ENCODE assay signal across 18 cellular contexts in genomic region chr11:6647836-6648235, GRCh38. TPM values are rescaled to one million over a fixed set of nuclear protein-coding genes. Genes with fewer than 3 reads are reported as not detected.
DNase-seq lines count a peak whose midpoint lies in the region; ATAC-seq and TF ChIP-seq lines count a peak whose summit lies in the region.
"Had no signal": no experiment of that assay in that cellular context is flagged by ENCODE, and none has a peak within 500 bp of the region (broad histone marks: within the 10 kb centered on the region; RNA-seq: fewer than 3 reads in every experiment).

No MANE protein-coding gene starts in this region.

- H3K9ac ChIP-seq in SK-N-SH (no peak overlapping the region), mucosa of rectum (ENCODE audit: low read depth in 1 of 2, low read length in 2 of 2) (no peak overlapping the region)

- TF ChIP-seq CTCF in SK-N-SH (IDR thresholded peaks at IDR 0.05), result no peak
- TF ChIP-seq CTCF in ascending aorta (IDR thresholded peaks at IDR 0.05), result no peak
- TF ChIP-seq CTCF in thyroid gland (IDR thresholded peaks at IDR 0.05), result no peak

- H3F3A ChIP-seq in SK-N-SH (replicated peaks; ENCODE audit: insufficient read depth), result no peaks in the 10 kb centered on the region

- H3K9me3 ChIP-seq in SK-N-SH (no peaks in the 10 kb centered on the region), ascending aorta (no peaks in the 10 kb centered on the region), mucosa of rectum (ENCODE audit: control insufficient read depth in 2 of 2, low read length in 2 of 2) (no peaks in the 10 kb centered on the region), thyroid gland (no peaks in the 10 kb centered on the region)
- H3K9me3 ChIP-seq: prostate gland had no signal

- no peak for TF ChIP-seq EP300 in SK-N-SH (IDR thresholded peaks at IDR 0.05; ENCODE audit: borderline replicate concordance in 1 of 2, low read depth in 1 of 2, low read length in 1 of 2)

- H3K4me1 ChIP-seq in SK-N-SH (ENCODE audit: control insufficient read depth in 1 of 2, insufficient read depth in 2 of 2, low read depth in 1 of 2, low read length in 1 of 2) (peaks cover 6 to 45% of the 10 kb centered on the region in 2 experiments; a peak in 2 of 4 replicates), ascending aorta (peaks cover 14 to 26% of the 10 kb centered on the region in 2 donors), mucosa of rectum (ENCODE audit: control insufficient read depth in 2 of 2, insufficient read depth in 2 of 2, low read length in 2 of 2) (peaks cover 20 to 22% of the 10 kb centered on the region in 2 donors), thyroid gland (peaks cover 0 to 16% of the 10 kb centered on the region in 2 donors)
- H3K4me1 ChIP-seq: prostate gland had no signal

- 93% methylated on average over 2 of the region's 2 CpGs for WGBS in SK-N-SH (ENCODE audit: low lambda C conversion rate)
- WGBS in thyroid gland, 2 donors, result 89 to 92% methylated on average over 2 of the region's 2 CpGs

- peak overlapping the region; percentile 52; the same call in 1 of the 2 replicates for H3K4me2 ChIP-seq in SK-N-SH

- no peaks in the 10 kb centered on the region for H3K79me2 ChIP-seq in SK-N-SH (ENCODE audit: insufficient read depth)

- H3K27me3 ChIP-seq in SK-N-SH (ENCODE audit: insufficient read depth) (no peaks in the 10 kb centered on the region), ascending aorta (no peaks in the 10 kb centered on the region), mucosa of rectum (ENCODE audit: control insufficient read depth in 2 of 2, insufficient read depth in 2 of 2, low read length in 2 of 2) (peaks cover 0 to 4% of the 10 kb centered on the region in 2 donors), thyroid gland (no peaks in the 10 kb centered on the region)

- intact Hi-C loops in ascending aorta (cut with DNase I), result no loop called here
- intact Hi-C loops in thyroid gland (cut with DNase I), result no loop called here

- TF ChIP-seq POLR2A in thyroid gland (IDR thresholded peaks at IDR 0.05), result no peak

- POLR2A ChIA-PET in SK-N-SH (lab: Yijun Ruan, JAX), result interaction anchor here (1.6 to 2.8 kb wide), 5 partner anchors 8 to 41 kb away, joined by 6 to 29 read pairs (median 16); partner anchors contain the start of genes DCHS1, MRPL17, TAF10 and TPP1

- peak overlapping the region; percentile 13 to 98; a peak in 3 of 4 replicates for H3K27ac ChIP-seq in SK-N-SH (ENCODE audit: low read depth in 2 of 2, low read length in 1 of 2)
- peak overlapping the region; percentile 78 to 82 for H3K27ac ChIP-seq in ascending aorta
- peak overlapping the region; percentile 59 to 78 for H3K27ac ChIP-seq in mucosa of rectum (ENCODE audit: low read depth in 2 of 2, low read length in 2 of 2)
- H3K27ac ChIP-seq in thyroid gland, result peak overlapping the region in 2 of 3 donors; percentile 42 to 68
- H3K27ac ChIP-seq: 22Rv1 had no signal

- H3K36me3 ChIP-seq in SK-N-SH (replicated peaks in 1 of 2; ENCODE audit: control insufficient read depth in 1 of 2, insufficient read depth in 2 of 2, low read length in 1 of 2) (no peaks in the 10 kb centered on the region), ascending aorta (no peaks in the 10 kb centered on the region), mucosa of rectum (ENCODE audit: control insufficient read depth in 2 of 2, insufficient read depth in 2 of 2, low read length in 2 of 2) (no peaks in the 10 kb centered on the region), thyroid gland (no peaks in the 10 kb centered on the region)
- H3K36me3 ChIP-seq: prostate gland had no signal

- no peaks in the 10 kb centered on the region for H3K9me2 ChIP-seq in SK-N-SH

- H2AFZ ChIP-seq in SK-N-SH (ENCODE audit: low read depth), result peak overlapping the region; percentile 78; the same call in 1 of the 2 replicates

- CTCF ChIA-PET in SK-N-SH (lab: Yijun Ruan, JAX), result interaction anchor here (0.7 to 3.6 kb wide), 6 partner anchors 9 to 117 kb away, joined by 3 to 13 read pairs (median 8); partner anchors contain the start of genes DCHS1 and MRPL17

- ATAC-seq in SK-N-SH treated with all-trans-retinoic acid at 6 μM for 48 hours, result no peak
- ATAC-seq in HG02840 (IDR thresholded peaks at IDR 0.05; ENCODE audit: low FRiP score, unreplicated experiment), result no peak
- ATAC-seq: Panc1 had no signal

- no peaks in the 10 kb centered on the region for H4K20me1 ChIP-seq in SK-N-SH (ENCODE audit: insufficient read depth)

- TF ChIP-seq RAD21 in SK-N-SH (IDR thresholded peaks at IDR 0.05; ENCODE audit: low read length), result no peak

- DNase-seq in SK-N-SH (no peak), ascending aorta (ENCODE audit: low spot score in 2 of 2) (peak in 1 of 2 donors; percentile 54), thyroid gland (no peak), NCI-H748 treated with DMSO at 0.1 percent for 48 hours (lab: John Stamatoyannopoulos, UW) (no peak), glomerular visceral epithelial cell (ENCODE audit: extremely low spot score) (no peak)
- DNase-seq: activated CD4-positive, alpha-beta T cell treated with anti-CD3 and anti-CD28 coated beads for 48 hours; activated CD8-positive, alpha-beta memory T cell treated with anti-CD3 and anti-CD28 coated beads, Interleukin-2, amount 50 U/mL, for 48 hours; activated effector memory CD4-positive, alpha-beta T cell treated with anti-CD3 and anti-CD28 coated beads, Interleukin-2, amount 50 U/mL, for 16 hours; DMS 273 treated with DMSO at 0.1 percent for 48 hours; GF-D8; NCI-H1417 treated with DMSO at 0.1 percent for 48 hours; SW 1271 had no signal

- H3K4me3 ChIP-seq in SK-N-SH (ENCODE audit: low read depth in 2 of 2, low read length in 1 of 2) (no peak overlapping the region), ascending aorta (no peak overlapping the region), mucosa of rectum (ENCODE audit: low read length in 2 of 2) (no peak overlapping the region), thyroid gland (replicated peaks in 1 of 3) (no peak overlapping the region)
- H3K4me3 ChIP-seq: prostate gland had no signal

TF ChIP-seq in SK-N-SH, 30 proteins besides CTCF, POLR2A, EP300 and RAD21 (continues in another document):
- TF ChIP-seq GABPA (IDR thresholded peaks at IDR 0.05; ENCODE audit: low read depth) (no peak), YY1 (IDR thresholded peaks at IDR 0.05; ENCODE audit: low read depth) (no peak), JUND (IDR thresholded peaks at IDR 0.05) (no peak), USF2 (IDR thresholded peaks at IDR 0.05; ENCODE audit: borderline replicate concordance, low read depth, low read length) (no peak), SMC3 (IDR thresholded peaks at IDR 0.05; ENCODE audit: low read depth, low read length) (no peak)

TF ChIP-seq in SK-N-SH treated with all-trans-retinoic acid at 6 μM for 48 hours, 23 proteins besides CTCF, POLR2A, EP300 and RAD21:
- TF ChIP-seq, protein P1, sequence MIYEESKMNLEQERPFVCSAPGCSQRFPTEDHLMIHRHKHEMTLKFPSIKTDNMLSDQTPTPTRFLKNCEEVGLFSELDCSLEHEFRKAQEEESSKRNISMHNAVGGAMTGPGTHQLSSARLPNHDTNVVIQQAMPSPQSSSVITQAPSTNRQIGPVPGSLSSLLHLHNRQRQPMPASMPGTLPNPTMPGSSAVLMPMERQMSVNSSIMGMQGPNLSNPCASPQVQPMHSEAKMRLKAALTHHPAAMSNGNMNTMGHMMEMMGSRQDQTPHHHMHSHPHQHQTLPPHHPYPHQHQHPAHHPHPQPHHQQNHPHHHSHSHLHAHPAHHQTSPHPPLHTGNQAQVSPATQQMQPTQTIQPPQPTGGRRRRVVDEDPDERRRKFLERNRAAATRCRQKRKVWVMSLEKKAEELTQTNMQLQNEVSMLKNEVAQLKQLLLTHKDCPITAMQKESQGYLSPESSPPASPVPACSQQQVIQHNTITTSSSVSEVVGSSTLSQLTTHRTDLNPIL (CRISPR knock-in tag; IDR thresholded peaks at IDR 0.05; ENCODE audit: low read depth), result no peak
- TF ChIP-seq ZNF8 (CRISPR knock-in tag; IDR thresholded peaks at IDR 0.05) (no peak), BACH2 (CRISPR knock-in tag; IDR thresholded peaks at IDR 0.05; ENCODE audit: borderline replicate concordance) (no peak), SNAI2 (CRISPR knock-in tag; IDR thresholded peaks at IDR 0.05) (no peak), ZNF565 (CRISPR knock-in tag; conservative IDR thresholded peaks at IDR 0.05; ENCODE audit: low read depth) (no peak), PPARA (CRISPR knock-in tag; IDR thresholded peaks at IDR 0.05; ENCODE audit: borderline replicate concordance) (no peak)

RNA-seq across cellular contexts. Expression of gene DCHS1, which starts 7.8 kb away (rescaled TPM):
- 3.0 and 5.7 TPM in 2 replicates for polyA plus RNA-seq in SK-N-SH (2012; rRNA removed)
- polyA plus RNA-seq in SK-N-SH (2012; cell fraction: cytosol; rRNA removed), result 1.0 and 2.3 TPM in 2 replicates
- polyA plus RNA-seq in SK-N-SH (2012; cell fraction: nucleus; rRNA removed), result 8.8 and 12.0 TPM in 2 replicates
- total RNA-seq in ascending aorta (58.0 TPM), thyroid gland (10 to 100 TPM in 1 of 4 donors, 1 to 10 TPM in 3; 5.6 to 14.4 (median 9.6) TPM)

RNA-seq across cellular contexts. Expression of gene TPP1, which starts 28.6 kb away (rescaled TPM):
- polyA plus RNA-seq in SK-N-SH (2012; rRNA removed), result 94.0 and 105 TPM in 2 replicates
- polyA plus RNA-seq in SK-N-SH (2012; cell fraction: cytosol; rRNA removed), result 81.8 and 90.2 TPM in 2 replicates
- 115 and 129 TPM in 2 replicates for polyA plus RNA-seq in SK-N-SH (2012; cell fraction: nucleus; rRNA removed)
- total RNA-seq in ascending aorta (96.7 TPM), thyroid gland (10 to 100 TPM; 51.3 to 97.3 (median 69.1) TPM)

RNA-seq across cellular contexts. Expression of gene MRPL17, which starts 35.3 kb away (rescaled TPM):
- polyA plus RNA-seq in SK-N-SH (2012; rRNA removed), result 88.3 and 88.6 TPM in 2 replicates
- 77.8 and 86.6 TPM in 2 replicates for polyA plus RNA-seq in SK-N-SH (2012; cell fraction: cytosol; rRNA removed)
- 48.0 and 55.8 TPM in 2 replicates for polyA plus RNA-seq in SK-N-SH (2012; cell fraction: nucleus; rRNA removed)
- 12.9 TPM for total RNA-seq in ascending aorta
- total RNA-seq in thyroid gland, result 100 to 1,000 TPM in 2 of 4 donors, 10 to 100 TPM in 2; 37.8 to 579 (median 144) TPM

RNA-seq across cellular contexts. Expression of gene TAF10, which starts 35.8 kb away (rescaled TPM):
- polyA plus RNA-seq in SK-N-SH (2012; rRNA removed), result 163 and 213 TPM in 2 replicates
- polyA plus RNA-seq in SK-N-SH (2012; cell fraction: cytosol; rRNA removed), result 157 and 188 TPM in 2 replicates
- 180 and 245 TPM in 2 replicates for polyA plus RNA-seq in SK-N-SH (2012; cell fraction: nucleus; rRNA removed)
- total RNA-seq in ascending aorta, result 76.0 TPM
- 100 to 1,000 TPM in 3 of 4 donors, 10 to 100 TPM in 1; 96.6 to 113 (median 108) TPM for total RNA-seq in thyroid gland

RNA-seq across cellular contexts. Expression of gene ILK, which starts 44.3 kb away (rescaled TPM):
- 241 and 268 TPM in 2 replicates for polyA plus RNA-seq in SK-N-SH (2012; rRNA removed)
- 142 and 187 TPM in 2 replicates for polyA plus RNA-seq in SK-N-SH (2012; cell fraction: cytosol; rRNA removed)
- 370 and 429 TPM in 2 replicates for polyA plus RNA-seq in SK-N-SH (2012; cell fraction: nucleus; rRNA removed)
- total RNA-seq in ascending aorta (183 TPM), thyroid gland (100 to 1,000 TPM; 101 to 144 (median 121) TPM)
